Comparison of ENCODE assay signal across 19 cellular contexts in the genomic region with DNA sequence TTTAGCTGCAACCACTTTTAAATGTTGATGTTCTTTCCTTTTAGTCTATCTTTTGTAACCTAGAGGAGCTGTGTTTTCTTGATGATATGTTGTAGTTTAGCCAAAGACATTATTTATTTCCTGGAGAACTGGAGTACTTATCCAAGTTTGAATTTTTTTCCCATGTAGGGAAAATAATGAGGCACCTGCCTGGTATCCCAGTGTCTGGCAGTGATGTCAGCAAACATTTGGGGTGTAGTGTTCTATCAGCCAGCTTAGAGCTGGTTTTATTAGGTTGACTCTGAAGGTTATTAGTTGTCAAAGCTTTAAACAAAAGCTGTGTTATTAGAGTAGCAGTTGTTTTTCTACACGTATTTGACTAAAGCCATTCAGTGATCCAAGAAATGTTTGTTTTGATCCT. TPM values are rescaled to one million over a fixed set of nuclear protein-coding genes. Genes with fewer than 3 reads are reported as not detected.
DNase-seq lines count a peak whose midpoint lies in the region; ATAC-seq, FAIRE-seq and TF ChIP-seq lines count a peak whose summit lies in the region.
"Had no signal": no experiment of that assay in that cellular context is flagged by ENCODE, and none has a peak within 500 bp of the region (broad histone marks: within the 10 kb centered on the region; RNA-seq: fewer than 3 reads in every experiment).

No MANE protein-coding gene starts in this region.

- no peak overlapping the region for H2AFZ ChIP-seq in GM23248

- CTCF ChIA-PET in A549 (lab: Yijun Ruan, JAX), result interaction anchor here (1.2 to 3.1 kb wide), 2 partner anchors 22 to 30 kb away, joined by 6 to 8 read pairs; no protein-coding TSS in a partner anchor

- no peaks in the 10 kb centered on the region for H3K27me3 Mint-ChIP-seq in activated naive CD8-positive, alpha-beta T cell

- no peak for ATAC-seq in A549
- no peak for ATAC-seq in GM18498 (IDR thresholded peaks at IDR 0.05; ENCODE audit: unreplicated experiment)
- ATAC-seq: activated T-cell treated with anti-CD3 and anti-CD28 coated beads, Interleukin-2, amount 50 U/mL, for 4 hours; esophagus mucosa; Right ventricle myocardium inferior had no signal

- H2AK5ac ChIP-seq in mesendoderm (ENCODE audit: low read length), result no peak overlapping the region

- H3K4me2 ChIP-seq in A549, result peak overlapping the region; percentile 93
- H3K4me2 ChIP-seq in GM23248 (ENCODE audit: unreplicated experiment), result peak overlapping the region; percentile 16
- no peak overlapping the region for H3K4me2 ChIP-seq in mesendoderm (ENCODE audit: low read length)

- no peak for TF ChIP-seq RAD21 in A549 (conservative IDR thresholded peaks at IDR 0.05 in 1 of 2, IDR thresholded peaks at IDR 0.05 in 1 of 2)

- TF ChIP-seq EP300 in A549 (IDR thresholded peaks at IDR 0.05), result no peak

- H4K8ac ChIP-seq in mesendoderm (ENCODE audit: low read depth, low read length), result no peak overlapping the region

- H2BK120ac ChIP-seq in mesendoderm (ENCODE audit: low read depth, low read length), result no peak overlapping the region

- H3F3A ChIP-seq in GM23248 (ENCODE audit: insufficient read depth), result peaks cover 45% of the 10 kb centered on the region

- H2BK5ac ChIP-seq in mesendoderm (ENCODE audit: low read length), result no peak overlapping the region

- in situ Hi-C loops in GM23248 (cut with MboI), result no loop called here

- H3K79me1 ChIP-seq in mesendoderm (ENCODE audit: low read length), result peaks cover 27% of the 10 kb centered on the region

- H4K5ac ChIP-seq in mesendoderm (ENCODE audit: low read length), result no peak overlapping the region

- H3K23ac ChIP-seq in mesendoderm (ENCODE audit: low read length), result no peak overlapping the region

- no peak overlapping the region for H3K9ac ChIP-seq in GM23248
- H3K9ac ChIP-seq in mesendoderm (ENCODE audit: low read length), result no peak overlapping the region

- no peaks in the 10 kb centered on the region for H3K9me3 Mint-ChIP-seq in activated naive CD8-positive, alpha-beta T cell (ENCODE audit: low read depth)
- H3K9me3 Mint-ChIP-seq: activated T-cell treated with anti-CD3 and anti-CD28 coated beads, Interleukin-2, amount 50 U/mL, for 4 hours had no signal

- peaks cover 35% of the 10 kb centered on the region for H3K36me3 Mint-ChIP-seq in activated naive CD8-positive, alpha-beta T cell

- peak overlapping the region; percentile 73 for H3K27ac Mint-ChIP-seq in activated naive CD8-positive, alpha-beta T cell

- peaks cover 49% of the 10 kb centered on the region for H3K4me1 Mint-ChIP-seq in activated naive CD8-positive, alpha-beta T cell (ENCODE audit: low read depth)

- WGBS in A549 (ENCODE audit: missing lambda C conversion rate), result 17% methylated on average over 1 of the region's 1 CpG
- WGBS in GM23248 (ENCODE audit: low coverage in 1 of 2, low lambda C conversion rate in 2 of 2, missing lambda C conversion rate in 2 of 2), 2 experiments, result 32 to 40% methylated on average over 1 of the region's 1 CpG
- WGBS in mesendoderm (ENCODE audit: extremely low coverage, insufficient coverage, low lambda C conversion rate), result no CpG with 5 or more reads among the region's 1 CpG

- no peak overlapping the region for H2BK15ac ChIP-seq in mesendoderm (replicated peaks; ENCODE audit: low read depth)

- no peak overlapping the region for H3K4ac ChIP-seq in mesendoderm (ENCODE audit: low read depth, low read length)

- H3K79me2 ChIP-seq in GM23248 (ENCODE audit: insufficient read depth) (peaks cover 61% of the 10 kb centered on the region), mesendoderm (ENCODE audit: control insufficient read depth, insufficient read depth, low read length) (peaks cover 43% of the 10 kb centered on the region)

- no peak for TF ChIP-seq CTCF in A549 (IDR thresholded peaks at IDR 0.05)

- no peaks in the 10 kb centered on the region for H4K20me1 ChIP-seq in GM23248 (ENCODE audit: insufficient read depth)

- peak overlapping the region; percentile 98 for H3K4me3 Mint-ChIP-seq in activated naive CD8-positive, alpha-beta T cell

- H3K27me3 ChIP-seq in GM23248 (replicated peaks; ENCODE audit: insufficient read depth) (no peaks in the 10 kb centered on the region), muscle layer of duodenum (ENCODE audit: low read depth, low read length) (no peaks in the 10 kb centered on the region), mesendoderm (ENCODE audit: insufficient read depth, low read length, poor library complexity) (no peaks in the 10 kb centered on the region)
- H3K27me3 ChIP-seq: spleen had no signal

- H3K27ac ChIP-seq in A549 (peak overlapping the region; percentile 99 to 100), GM23248 (peak overlapping the region; percentile 58; the same call in 1 of the 2 replicates), muscle layer of duodenum (ENCODE audit: low read length) (peak overlapping the region; percentile 12), mesendoderm (ENCODE audit: low read depth, low read length) (no peak overlapping the region)
- H3K27ac ChIP-seq: spleen had no signal

- no peaks in the 10 kb centered on the region for H3K9me2 ChIP-seq in GM23248 (ENCODE audit: insufficient read depth)

- POLR2A ChIA-PET in A549 (lab: Yijun Ruan, JAX), result interaction anchor here (1.0 kb wide), 1 partner anchor 21 kb away, joined by 3 read pairs; no protein-coding TSS in a partner anchor

- H3K36me3 ChIP-seq in GM23248 (ENCODE audit: low read depth) (peaks cover 20% of the 10 kb centered on the region), muscle layer of duodenum (ENCODE audit: control insufficient read depth in 1 of 2, insufficient read depth in 2 of 2, low read length in 2 of 2) (peaks cover 20 to 27% of the 10 kb centered on the region in 2 donors), mesendoderm (ENCODE audit: control insufficient read depth, insufficient read depth, low read length) (peaks cover 11% of the 10 kb centered on the region)

- H3K4me3 ChIP-seq in A549 (peak overlapping the region; percentile 93), GM23248 (no peak overlapping the region), muscle layer of duodenum (ENCODE audit: low read depth in 1 of 2, low read length in 2 of 2) (peak overlapping the region in 1 of 2 donors; percentile 29), mesendoderm (ENCODE audit: low read length) (no peak overlapping the region)
- H3K4me3 ChIP-seq: spleen had no signal

- DNase-seq in A549 (ENCODE audit: low read depth in 1 of 2, low spot score in 1 of 2) (no peak), GM23248 (no peak), mesendoderm (no peak), HUDEP-2 (lab: John Stamatoyannopoulos, UW; ENCODE audit: unreplicated experiment in 76 of 76) (no peak), mesenteric fat pad (ENCODE audit: low spot score) (no peak)
- DNase-seq: activated T-cell treated with anti-CD3 and anti-CD28 coated beads, Interleukin-2, amount 50 U/mL, for 4 hours; AML-193; anterior cingulate cortex; cortex of kidney; kidney glomerular epithelial cell; NCI-H1417 treated with DMSO at 0.1 percent for 48 hours; spleen; stimulated activated naive CD4-positive, alpha-beta T cell treated with Interleukin-2 at 50 U/mL for 16 hours had no signal

- H3K4me1 ChIP-seq in A549 (peaks cover 65% of the 10 kb centered on the region), GM23248 (ENCODE audit: insufficient read depth) (peaks cover 45% of the 10 kb centered on the region), muscle layer of duodenum (ENCODE audit: control insufficient read depth in 1 of 2, insufficient read depth in 2 of 2, low read length in 2 of 2) (peaks cover 3 to 23% of the 10 kb centered on the region in 2 donors), mesendoderm (ENCODE audit: control insufficient read depth, low read depth, low read length) (peaks cover 10% of the 10 kb centered on the region)

- no peak for FAIRE-seq in A549 (lab: Jason Lieb, UNC)
- FAIRE-seq: GM19239 had no signal

- no peak overlapping the region for H3K56ac ChIP-seq in mesendoderm (ENCODE audit: low read length)

- no peak overlapping the region for H3K18ac ChIP-seq in mesendoderm (ENCODE audit: low read length)

- TF ChIP-seq POLR2A in A549 (IDR thresholded peaks at IDR 0.05; ENCODE audit: low read length), result no peak

- H3K9me3 ChIP-seq in A549, result no peaks in the 10 kb centered on the region
- H3K9me3 ChIP-seq in GM23248 (ENCODE audit: low read depth), result no peaks in the 10 kb centered on the region
- no peaks in the 10 kb centered on the region for H3K9me3 ChIP-seq in muscle layer of duodenum (ENCODE audit: control insufficient read depth in 1 of 2, low read length in 2 of 2)
- H3K9me3 ChIP-seq: spleen had no signal

TF ChIP-seq in A549, 52 proteins besides CTCF, POLR2A, EP300 and RAD21 (continues in another document):
- TF ChIP-seq FOSB (CRISPR knock-in tag; IDR thresholded peaks at IDR 0.05), result no peak

RNA-seq across cellular contexts. Expression of a gene that starts 3.2 kb away (rescaled TPM):
- polyA plus RNA-seq in A549 (2011; rRNA removed), result 145 and 181 TPM in 2 replicates
- polyA plus RNA-seq in A549 (2012; cell fraction: cytosol; rRNA removed), result 75.4 and 77.9 TPM in 2 replicates
- 113 and 172 TPM in 2 replicates for polyA plus RNA-seq in A549 (2012; cell fraction: nucleus; rRNA removed)
- 159 to 169 TPM (median 159 TPM) in 3 replicates for polyA plus RNA-seq in A549 (2017; fragmentation: RNase III; extraction: RNeasy Plus Mini Kit Qiagen cat#74134 plus additional on column Dnase treatment)
- 206 and 264 TPM in 2 replicates for polyA minus RNA-seq in A549 (2011; rRNA and poly(A)+ RNA removed)
- total RNA-seq in GM23248 (2014; rRNA removed; shearing (Covaris generic)), result 19.8 and 20.9 TPM in 2 replicates
- polyA plus RNA-seq in GM23248 (2016; fragmentation: Nextera tagmentation; extraction: Ambion mirVana), result 29.0 and 30.3 TPM in 2 replicates
- 75.4 TPM for polyA plus RNA-seq in mesendoderm (2013, experiment 1 of 2)
- polyA plus RNA-seq in mesendoderm (2013, experiment 2 of 2), result 75.2 TPM
- total RNA-seq in mesenteric fat pad, result 18.4 TPM

RNA-seq across cellular contexts. Expression of a gene that starts 38.8 kb away (rescaled TPM):
- 0.01 and 0.07 TPM in 2 replicates for polyA plus RNA-seq in A549 (2011; rRNA removed)
- 0.03 and 0.05 TPM in 2 replicates for polyA plus RNA-seq in A549 (2012; cell fraction: cytosol; rRNA removed)
- 0.28 and 0.30 TPM in 2 replicates for polyA plus RNA-seq in A549 (2012; cell fraction: nucleus; rRNA removed)
- polyA plus RNA-seq in A549 (2017; fragmentation: RNase III; extraction: RNeasy Plus Mini Kit Qiagen cat#74134 plus additional on column Dnase treatment), result 0.03 to 0.05 TPM (median 0.04 TPM) in 3 replicates
- 0.08 and 0.34 TPM in 2 replicates for polyA minus RNA-seq in A549 (2011; rRNA and poly(A)+ RNA removed)
- 0.11 TPM in 1 of 2 replicates, not detected in the other for total RNA-seq in GM23248 (2014; rRNA removed; shearing (Covaris generic))
- 0.21 TPM in 1 of 2 replicates, not detected in the other for polyA plus RNA-seq in GM23248 (2016; fragmentation: Nextera tagmentation; extraction: Ambion mirVana)
- not detected for polyA plus RNA-seq in mesendoderm (2013, experiment 1 of 2)
- not detected for polyA plus RNA-seq in mesendoderm (2013, experiment 2 of 2)
- 0.22 TPM for total RNA-seq in mesenteric fat pad
